ENCODE assay signal across 16 cellular contexts in the genomic region with DNA sequence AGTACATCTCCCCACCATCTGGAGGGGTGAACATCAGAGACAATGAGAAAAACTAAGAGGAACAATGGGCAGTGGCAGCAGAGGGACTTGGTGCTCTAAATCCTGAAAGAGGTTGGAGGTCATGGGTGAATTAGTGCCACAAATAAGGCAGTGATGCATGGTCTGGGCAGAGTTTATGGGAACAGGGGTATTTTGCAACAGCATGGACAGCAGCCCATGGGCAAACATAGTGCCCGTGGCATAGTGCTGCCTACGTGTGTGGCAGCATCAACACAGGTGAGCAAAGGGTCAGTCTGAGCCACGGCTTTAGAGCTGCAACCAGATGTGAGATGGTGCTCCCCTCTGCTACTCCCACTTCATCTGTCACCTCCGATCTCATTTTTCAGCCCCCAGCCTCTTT.
"Had no signal": no experiment of that assay in that cellular context is flagged by ENCODE, and none has a peak within 500 bp of the region (broad histone marks: within the 10 kb centered on the region; RNA-seq: fewer than 3 reads in every experiment).

No MANE protein-coding gene starts in this region.

- DNase-seq: caudate nucleus; colonic mucosa; dermis blood vessel endothelial cell; esophagus squamous epithelium; immature natural killer cell; left ventricle myocardium superior; stimulated activated CD4-positive, alpha-beta T cell treated with anti-CD3 and anti-CD28 coated beads, Interleukin-2, amount 100 ng/mL, for 24 hours; stimulated activated CD4-positive, alpha-beta T cell treated with anti-CD3 and anti-CD28 coated beads, Interleukin-4, amount 100 ng/mL, for 4 hours; stimulated activated naive CD4-positive, alpha-beta T cell; stomach; substantia nigra; transverse colon had no signal

- H3K27me3 ChIP-seq: colonic mucosa, esophagus squamous epithelium, stomach, transverse colon had no signal

- H3K4me3 ChIP-seq: colonic mucosa, esophagus squamous epithelium, skin epidermis, stomach, thoracic aorta, transverse colon had no signal

- FAIRE-seq: keratinocyte had no signal

- H3K36me3 ChIP-seq: colonic mucosa, esophagus squamous epithelium, stomach, thoracic aorta, transverse colon had no signal

- H3K4me1 ChIP-seq: colonic mucosa, esophagus squamous epithelium, stomach, transverse colon had no signal

- H3K9me3 ChIP-seq: colonic mucosa, esophagus squamous epithelium, stomach, thoracic aorta, transverse colon had no signal

- ATAC-seq: sciatic nerve had no signal

- H3K27ac ChIP-seq: colonic mucosa, esophagus squamous epithelium, skin epidermis, stomach, thoracic aorta, transverse colon had no signal
